ENCODE assay signal across 30 cellular contexts in the genomic region with DNA sequence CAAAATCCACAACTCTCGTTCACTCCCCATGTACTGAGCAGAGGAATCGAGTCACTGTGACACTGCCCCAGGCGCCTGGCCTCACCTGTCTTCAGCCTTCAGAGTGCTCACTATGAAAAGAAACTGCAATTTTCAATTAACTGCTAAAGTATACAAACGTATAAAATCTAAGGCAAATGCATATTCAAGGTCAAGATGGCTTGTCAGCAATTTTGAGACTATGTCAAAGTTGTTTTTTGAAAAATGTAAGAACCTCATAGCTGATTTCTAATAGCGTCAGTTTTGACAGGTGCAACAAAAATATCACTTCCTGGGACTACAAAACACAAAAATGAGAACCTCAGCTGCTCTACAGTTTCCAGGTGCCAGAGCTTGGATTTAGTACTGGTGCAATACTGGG.
"Had no signal": no experiment of that assay in that cellular context is flagged by ENCODE, and none has a peak within 500 bp of the region (broad histone marks: within the 10 kb centered on the region; RNA-seq: fewer than 3 reads in every experiment).

No MANE protein-coding gene starts in this region.

- H3K27ac ChIP-seq: ascending aorta, breast epithelium, colonic mucosa, VCaP had no signal

- H3K9me3 ChIP-seq: ascending aorta, breast epithelium, colonic mucosa had no signal

- H3K4me3 Mint-ChIP-seq: activated CD4-positive, alpha-beta memory T cell treated with anti-CD3 and anti-CD28 coated beads, Interleukin-2, amount 10 ng/mL, durations not matched to agents 7 days and 5 days; activated CD4-positive, alpha-beta T cell treated with anti-CD3 and anti-CD28 coated beads, Interleukin-2, amount 10 ng/mL, durations not matched to agents 7 days and 5 days; activated naive CD8-positive, alpha-beta T cell treated with anti-CD3 and anti-CD28 coated beads, Interleukin-2, amount 10 ng/mL, durations not matched to agents 7 days and 5 days; activated T-cell treated with anti-CD3 and anti-CD28 coated beads, Interleukin-2, amount 50 U/mL, for 4 hours; activated T-helper 17 cell treated with anti-CD3 and anti-CD28 coated beads, Interleukin-2, amount 50 U/mL, for 72 hours; brain; WTC11 had no signal

- FAIRE-seq: endometrium, frontal cortex had no signal

- H3K4me3 ChIP-seq: ascending aorta, breast epithelium, cardiac muscle cell, colonic mucosa had no signal

- ATAC-seq: activated naive CD4-positive, alpha-beta T cell treated with anti-CD3 and anti-CD28 coated beads, Interleukin-2, amount 50 U/mL, for 72 hours; activated T-cell treated with anti-CD3 and anti-CD28 coated beads, Interleukin-2, amount 50 U/mL, for 4 hours; activated T-helper 17 cell treated with anti-CD3 and anti-CD28 coated beads, Interleukin-2, amount 50 U/mL, for 72 hours; esophagus mucosa; WTC11 had no signal

- H3K27me3 ChIP-seq: ascending aorta, breast epithelium, cardiac muscle cell, colonic mucosa had no signal

- H3K9me3 Mint-ChIP-seq: activated CD4-positive, alpha-beta memory T cell treated with anti-CD3 and anti-CD28 coated beads, Interleukin-2, amount 10 ng/mL, durations not matched to agents 7 days and 5 days; activated CD4-positive, alpha-beta T cell treated with anti-CD3 and anti-CD28 coated beads, Interleukin-2, amount 10 ng/mL, durations not matched to agents 7 days and 5 days; activated naive CD4-positive, alpha-beta T cell treated with anti-CD3 and anti-CD28 coated beads, Interleukin-2, amount 50 U/mL, for 72 hours; activated naive CD8-positive, alpha-beta T cell treated with anti-CD3 and anti-CD28 coated beads, Interleukin-2, amount 10 ng/mL, durations not matched to agents 7 days and 5 days; activated T-cell treated with anti-CD3 and anti-CD28 coated beads, Interleukin-2, amount 50 U/mL, for 4 hours; activated T-helper 17 cell treated with anti-CD3 and anti-CD28 coated beads, Interleukin-2, amount 50 U/mL, for 72 hours; brain; WTC11 had no signal

- H3K27ac Mint-ChIP-seq: activated CD4-positive, alpha-beta memory T cell treated with anti-CD3 and anti-CD28 coated beads, Interleukin-2, amount 10 ng/mL, durations not matched to agents 7 days and 5 days; activated CD4-positive, alpha-beta T cell treated with anti-CD3 and anti-CD28 coated beads, Interleukin-2, amount 10 ng/mL, durations not matched to agents 7 days and 5 days; activated naive CD4-positive, alpha-beta T cell treated with anti-CD3 and anti-CD28 coated beads, Interleukin-2, amount 50 U/mL, for 72 hours; activated naive CD8-positive, alpha-beta T cell treated with anti-CD3 and anti-CD28 coated beads, Interleukin-2, amount 10 ng/mL, durations not matched to agents 7 days and 5 days; activated T-helper 17 cell treated with anti-CD3 and anti-CD28 coated beads, Interleukin-2, amount 50 U/mL, for 72 hours; brain; WTC11 had no signal

- H3K4me1 ChIP-seq: ascending aorta, breast epithelium, colonic mucosa had no signal

- DNase-seq: activated CD4-positive, alpha-beta memory T cell treated with anti-CD3 and anti-CD28 coated beads, Interleukin-2, amount 10 ng/mL, durations not matched to agents 7 days and 5 days; activated CD4-positive, alpha-beta T cell treated with anti-CD3 and anti-CD28 coated beads for 1 hour; activated CD4-positive, alpha-beta T cell treated with anti-CD3 and anti-CD28 coated beads for 4 hours; activated CD4-positive, alpha-beta T cell treated with anti-CD3 and anti-CD28 coated beads, Interleukin-2, amount 10 ng/mL, durations not matched to agents 7 days and 5 days; activated CD4-positive, alpha-beta T cell treated with anti-CD3 and anti-CD28 coated beads, Interleukin-2, amount 50 U/mL, for 4 hours; activated CD8-positive, alpha-beta memory T cell treated with anti-CD3 and anti-CD28 coated beads for 24 hours; activated effector memory CD4-positive, alpha-beta T cell treated with Interleukin-2 at 50 U/mL for 16 hours; activated gamma-delta T cell treated with Interleukin-2 at 50 U/mL for 16 hours; activated naive CD4-positive, alpha-beta T cell treated with Interleukin-2 at 50 U/mL for 16 hours; activated naive CD8-positive, alpha-beta T cell treated with anti-CD3 and anti-CD28 coated beads, Interleukin-2, amount 10 ng/mL, durations not matched to agents 7 days and 5 days; activated T-cell treated with anti-CD3 and anti-CD28 coated beads, Interleukin-2, amount 50 U/mL, for 4 hours; central memory CD4-positive, alpha-beta T cell; cerebellar nuclear complex; colonic mucosa; effector CD8-positive, alpha-beta T cell; foreskin fibroblast; head of caudate nucleus; T-helper 1 cell; T-helper 2 cell had no signal

- H3K4me1 Mint-ChIP-seq: activated naive CD8-positive, alpha-beta T cell treated with anti-CD3 and anti-CD28 coated beads, Interleukin-2, amount 10 ng/mL, durations not matched to agents 7 days and 5 days; brain had no signal

- H3K27me3 Mint-ChIP-seq: activated CD4-positive, alpha-beta memory T cell treated with anti-CD3 and anti-CD28 coated beads, Interleukin-2, amount 10 ng/mL, durations not matched to agents 7 days and 5 days; activated CD4-positive, alpha-beta T cell treated with anti-CD3 and anti-CD28 coated beads, Interleukin-2, amount 10 ng/mL, durations not matched to agents 7 days and 5 days; activated naive CD8-positive, alpha-beta T cell treated with anti-CD3 and anti-CD28 coated beads, Interleukin-2, amount 10 ng/mL, durations not matched to agents 7 days and 5 days; activated T-helper 17 cell treated with anti-CD3 and anti-CD28 coated beads, Interleukin-2, amount 50 U/mL, for 72 hours; brain had no signal
